8 cellular contexts compared by ENCODE assay signal in the genomic region with DNA sequence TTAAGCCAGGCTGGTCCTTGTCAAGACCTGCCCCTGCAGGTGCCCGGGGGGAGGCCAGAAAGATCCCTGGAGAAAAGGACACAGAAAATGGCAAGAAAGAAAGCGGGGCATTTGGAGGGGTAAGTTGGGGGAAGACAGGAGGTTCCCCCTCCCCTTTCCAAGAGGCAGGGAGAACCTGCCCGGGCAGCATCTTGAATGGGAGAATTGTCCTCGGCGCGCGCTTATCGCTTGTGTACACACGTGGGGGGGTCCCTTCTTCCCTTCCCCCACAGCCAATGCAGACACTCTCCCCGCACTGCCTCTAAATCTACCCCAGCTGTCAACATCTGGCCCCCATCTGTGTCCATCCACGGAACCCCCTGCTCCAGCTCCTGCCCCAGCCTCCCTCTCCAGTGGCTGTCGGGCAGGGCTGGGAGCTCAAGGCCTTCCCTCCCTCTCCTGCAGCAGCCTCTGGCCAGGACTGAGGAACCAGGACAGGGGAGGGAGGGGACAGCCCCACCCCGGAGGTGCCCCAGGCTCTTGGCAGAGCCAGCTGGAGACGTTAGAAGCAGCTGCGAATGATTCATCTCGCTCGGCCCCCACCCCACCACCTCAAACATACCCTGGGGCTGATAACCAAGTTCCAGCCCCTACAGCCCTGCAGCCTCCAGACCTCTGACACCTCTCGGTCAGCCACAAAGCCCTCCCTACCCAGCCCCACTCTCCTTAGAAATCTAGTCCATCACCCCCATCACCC. TPM values are rescaled to one million over a fixed set of nuclear protein-coding genes. Genes with fewer than 3 reads are reported as not detected.
DNase-seq lines count a peak whose midpoint lies in the region; ATAC-seq and TF ChIP-seq lines count a peak whose summit lies in the region.

No MANE protein-coding gene starts in this region.

- no peak overlapping the region for H3K4me3 Mint-ChIP-seq in activated T-helper 1 cell treated with anti-CD3 and anti-CD28 coated beads, Interleukin-12 subunit alpha, Interleukin-12 subunit beta, Interleukin-2, Interleukin-4 antibody, amounts not matched to agents 30 ng/mL and 10 ng/mL and 1 ng/mL, durations not matched to agents 14 hours and 24 hours and 36 hours

- BruUV-seq in Panc1 (replicated peaks; lab: Mats Ljungman, UMichigan), result no TSS peak

- POLR2A ChIA-PET in Panc1 (lab: Charles Lee), result no interaction called here

- H3K27me3 ChIP-seq in Panc1 (ENCODE audit: control insufficient read depth, insufficient read depth, low read length), result no peaks in the 10 kb centered on the region
- H3K27me3 ChIP-seq in fibroblast of lung (ENCODE audit: control insufficient read depth, insufficient read depth, low read length), result no peaks in the 10 kb centered on the region
- H3K27me3 ChIP-seq in skeletal muscle satellite cell (ENCODE audit: control insufficient read depth, insufficient read depth, low read length), result no peaks in the 10 kb centered on the region

- peaks cover 10% of the 10 kb centered on the region for H3K4me1 Mint-ChIP-seq in activated T-helper 1 cell treated with anti-CD3 and anti-CD28 coated beads, Interleukin-12 subunit alpha, Interleukin-12 subunit beta, Interleukin-2, Interleukin-4 antibody, amounts not matched to agents 30 ng/mL and 10 ng/mL and 1 ng/mL, durations not matched to agents 14 hours and 24 hours and 36 hours (ENCODE audit: low read depth)

- H3K9ac ChIP-seq in fibroblast of lung (ENCODE audit: insufficient read depth, low read length) (no peak overlapping the region), skeletal muscle satellite cell (ENCODE audit: low read depth, low read length) (peak overlapping the region; percentile 36)

- peaks cover 59% of the 10 kb centered on the region for H3K4me1 ChIP-seq in Panc1 (ENCODE audit: control insufficient read depth, insufficient read depth, low read length)
- H3K4me1 ChIP-seq in fibroblast of lung (ENCODE audit: control insufficient read depth, extremely low read depth, insufficient read depth, low read length), result peaks cover 20% of the 10 kb centered on the region
- H3K4me1 ChIP-seq in skeletal muscle satellite cell (ENCODE audit: control insufficient read depth, insufficient read depth, low read length), result peaks cover 23% of the 10 kb centered on the region

- no peak overlapping the region for H2AFZ ChIP-seq in fibroblast of lung (ENCODE audit: low read length)

- H3K36me3 ChIP-seq in Panc1 (ENCODE audit: control insufficient read depth, insufficient read depth, low read length), result no peaks in the 10 kb centered on the region
- H3K36me3 ChIP-seq in fibroblast of lung (ENCODE audit: control insufficient read depth, insufficient read depth, low read length), result peaks cover 14% of the 10 kb centered on the region
- peaks cover 21% of the 10 kb centered on the region for H3K36me3 ChIP-seq in skeletal muscle satellite cell (ENCODE audit: insufficient read depth, low read length)

- no peaks in the 10 kb centered on the region for H4K20me1 ChIP-seq in fibroblast of lung (ENCODE audit: control insufficient read depth, extremely low read depth, insufficient read depth, low read length)

- no peak overlapping the region for H3K27ac Mint-ChIP-seq in activated T-helper 1 cell treated with anti-CD3 and anti-CD28 coated beads, Interleukin-12 subunit alpha, Interleukin-12 subunit beta, Interleukin-2, Interleukin-4 antibody, amounts not matched to agents 30 ng/mL and 10 ng/mL and 1 ng/mL, durations not matched to agents 14 hours and 24 hours and 36 hours

- H3K36me3 Mint-ChIP-seq in activated T-helper 1 cell treated with anti-CD3 and anti-CD28 coated beads, Interleukin-12 subunit alpha, Interleukin-12 subunit beta, Interleukin-2, Interleukin-4 antibody, amounts not matched to agents 30 ng/mL and 10 ng/mL and 1 ng/mL, durations not matched to agents 14 hours and 24 hours and 36 hours (ENCODE audit: low read depth), result no peaks in the 10 kb centered on the region

- intact Hi-C loops in Panc1 (cut with micrococcal nuclease; ENCODE audit: unreplicated experiment), result loop anchor here (5.0 kb wide), 1 partner anchor 50 kb away; a partner anchor contains a TSS
- intact Hi-C loops in activated T-helper 1 cell treated with anti-CD3 and anti-CD28 coated beads, Interleukin-12 subunit alpha, Interleukin-12 subunit beta, Interleukin-2, Interleukin-4 antibody, amounts not matched to agents 30 ng/mL and 10 ng/mL and 1 ng/mL, durations not matched to agents 14 hours and 24 hours and 36 hours (cut with micrococcal nuclease), result loop anchor here (2.0 kb wide), 1 partner anchor 257 kb away; no protein-coding TSS in a partner anchor

- no peaks in the 10 kb centered on the region for H3K79me2 ChIP-seq in fibroblast of lung (ENCODE audit: control insufficient read depth, insufficient read depth, low read length)

- CTCF ChIA-PET in Panc1 (lab: Charles Lee), result interaction anchor here (0.6 to 3.0 kb wide), 3 partner anchors 50 to 238 kb away, joined by 3 to 20 read pairs (median 4); a partner anchor contains a TSS

- peak; percentile 85 for ATAC-seq in Panc1
- no peak for ATAC-seq in HG02970 (IDR thresholded peaks at IDR 0.05; ENCODE audit: low FRiP score, unreplicated experiment)
- ATAC-seq in GM19324 (IDR thresholded peaks at IDR 0.05; ENCODE audit: low FRiP score, unreplicated experiment), result no peak

- TF ChIP-seq CTCF in GM13976 (IDR thresholded peaks at IDR 0.05; ENCODE audit: borderline replicate concordance, control extremely low read depth, extremely low read depth, insufficient read depth, missing control alignments), result no peak
- TF ChIP-seq CTCF in Panc1 (IDR thresholded peaks at IDR 0.05), result no peak
- TF ChIP-seq CTCF in fibroblast of lung (conservative IDR thresholded peaks at IDR 0.05 in 1 of 2, IDR thresholded peaks at IDR 0.05 in 1 of 2; ENCODE audit: low read depth in 1 of 2, low read length in 2 of 2), result no peak

- in situ Hi-C loops in GM13976 (cut with MboI; ENCODE audit: low sequenced_read_pairs, unreplicated experiment), result no loop called here
- in situ Hi-C loops in Panc1 (cut with HindIII; ENCODE audit: low pct_unique_long_range_greater_than_20kb, low sequenced_read_pairs), result no loop called here

- H3K27ac ChIP-seq in Panc1 (ENCODE audit: low read length) (peak overlapping the region; percentile 99), fibroblast of lung (ENCODE audit: insufficient read depth, low read length) (peak overlapping the region; percentile 1)

- peaks cover 10% of the 10 kb centered on the region for H3K27me3 Mint-ChIP-seq in activated T-helper 1 cell treated with anti-CD3 and anti-CD28 coated beads, Interleukin-12 subunit alpha, Interleukin-12 subunit beta, Interleukin-2, Interleukin-4 antibody, amounts not matched to agents 30 ng/mL and 10 ng/mL and 1 ng/mL, durations not matched to agents 14 hours and 24 hours and 36 hours (ENCODE audit: insufficient read depth)

- H3K4me3 ChIP-seq in Panc1 (ENCODE audit: low read depth in 2 of 2, low read length in 2 of 2) (0 out of 4 replicates have a peak overlapping the region, but pooled peaks of 1 of the 2 experiments have one; percentile 7), fibroblast of lung (replicated peaks in 1 of 4; ENCODE audit: control extremely low read depth in 1 of 4, insufficient read depth in 1 of 4, low read depth in 3 of 4, low read length in 4 of 4) (peak overlapping the region in 1 of 4 experiments; percentile 4), skeletal muscle satellite cell (ENCODE audit: low read length) (no peak overlapping the region)

- H3K9me3 Mint-ChIP-seq in activated T-helper 1 cell treated with anti-CD3 and anti-CD28 coated beads, Interleukin-12 subunit alpha, Interleukin-12 subunit beta, Interleukin-2, Interleukin-4 antibody, amounts not matched to agents 30 ng/mL and 10 ng/mL and 1 ng/mL, durations not matched to agents 14 hours and 24 hours and 36 hours, result no peaks in the 10 kb centered on the region

- peak; percentile 35 for DNase-seq in GM13976 (ENCODE audit: low spot score)
- peak; percentile 78 for DNase-seq in Panc1 (ENCODE audit: low read depth, low spot score)
- DNase-seq in fibroblast of lung (ENCODE audit: low read depth in 2 of 2), result peak; percentile 89 to 91
- no peak for DNase-seq in stimulated activated naive CD4-positive, alpha-beta T cell (lab: John Stamatoyannopoulos, UW)
- DNase-seq in activated T-helper 1 cell treated with anti-CD3 and anti-CD28 coated beads, Interleukin-12 subunit alpha, Interleukin-12 subunit beta, Interleukin-2, Interleukin-4 antibody, amounts not matched to agents 30 ng/mL and 10 ng/mL and 1 ng/mL, durations not matched to agents 14 hours and 24 hours and 36 hours (ENCODE audit: low spot score), result no peak

- H3K4me2 ChIP-seq in fibroblast of lung (ENCODE audit: extremely low read depth, insufficient read depth, low read length) (no peak overlapping the region), skeletal muscle satellite cell (ENCODE audit: low read length) (peak overlapping the region; percentile 58)

- H3K9me3 ChIP-seq in Panc1 (ENCODE audit: control insufficient read depth, insufficient read depth, low read depth, low read length) (no peaks in the 10 kb centered on the region), fibroblast of lung (ENCODE audit: control insufficient read depth, insufficient read depth, low read depth, low read length) (no peaks in the 10 kb centered on the region), skeletal muscle satellite cell (replicated peaks; ENCODE audit: low read length) (no peaks in the 10 kb centered on the region)

RNA-seq across cellular contexts. Expression of a gene that starts 25.3 kb away (rescaled TPM):
- total RNA-seq in Panc1 (2021; ENCODE audit: unreplicated experiment), result 192 TPM
- 219 TPM for polyA plus RNA-seq in Panc1 (2012; ENCODE audit: insufficient read length)
- total RNA-seq in fibroblast of lung, result 75.8 and 98.8 TPM in 2 replicates
- 28.5 and 36.0 TPM in 2 replicates for polyA plus RNA-seq in fibroblast of lung
- polyA plus RNA-seq in fibroblast of lung (2012), result 31.5 and 38.5 TPM in 2 replicates
- polyA minus RNA-seq in fibroblast of lung (ENCODE audit: low replicate concordance), result 73.9 and 106 TPM in 2 replicates
- 13.1 and 14.4 TPM in 2 replicates for total RNA-seq in skeletal muscle satellite cell (2012; rRNA removed)
- 2.4 and 2.8 TPM in 2 replicates for total RNA-seq in activated T-helper 1 cell treated with anti-CD3 and anti-CD28 coated beads, Interleukin-12 subunit alpha, Interleukin-12 subunit beta, Interleukin-2, Interleukin-4 antibody, amounts not matched to agents 30 ng/mL and 10 ng/mL and 1 ng/mL, durations not matched to agents 14 hours and 24 hours and 36 hours

RNA-seq across cellular contexts. Expression of a gene that starts 50.5 kb away (rescaled TPM):
- total RNA-seq in Panc1 (2021; ENCODE audit: unreplicated experiment) (31.1 TPM), fibroblast of lung (13.4 and 18.5 TPM in 2 replicates)
- 37.1 TPM for polyA plus RNA-seq in Panc1 (2012; ENCODE audit: insufficient read length)
- polyA plus RNA-seq in fibroblast of lung, result 6.6 and 7.1 TPM in 2 replicates
- polyA plus RNA-seq in fibroblast of lung (2012), result 13.4 and 19.0 TPM in 2 replicates
- 31.2 and 54.8 TPM in 2 replicates for polyA minus RNA-seq in fibroblast of lung (ENCODE audit: low replicate concordance)
- 12.9 and 18.6 TPM in 2 replicates for total RNA-seq in skeletal muscle satellite cell (2012; rRNA removed)
- 46.0 and 47.9 TPM in 2 replicates for total RNA-seq in activated T-helper 1 cell treated with anti-CD3 and anti-CD28 coated beads, Interleukin-12 subunit alpha, Interleukin-12 subunit beta, Interleukin-2, Interleukin-4 antibody, amounts not matched to agents 30 ng/mL and 10 ng/mL and 1 ng/mL, durations not matched to agents 14 hours and 24 hours and 36 hours

Comparison
In these comparisons a context has a peak if more than half of its experiments do, and no peak if none do; other contexts are left out.
1. DNase-seq: peak in GM13976 (single experiment), Panc1 (single experiment) and fibroblast of lung (2 of 2); none in stimulated activated naive CD4-positive, alpha-beta T cell (0 of 6) and activated T-helper 1 cell treated with anti-CD3 and anti-CD28 coated beads, Interleukin-12 subunit alpha, Interleukin-12 subunit beta, Interleukin-2, Interleukin-4 antibody, amounts not matched to agents 30 ng/mL and 10 ng/mL and 1 ng/mL, durations not matched to agents 14 hours and 24 hours and 36 hours (single experiment).
2. RNA of a gene that starts 25.3 kb away (total RNA-seq): 192 TPM in Panc1 (single experiment) and 75.8 to 98.8 TPM in fibroblast of lung; 2.4 to 2.8 TPM in activated T-helper 1 cell treated with anti-CD3 and anti-CD28 coated beads, Interleukin-12 subunit alpha, Interleukin-12 subunit beta, Interleukin-2, Interleukin-4 antibody, amounts not matched to agents 30 ng/mL and 10 ng/mL and 1 ng/mL, durations not matched to agents 14 hours and 24 hours and 36 hours; every median in the first group is over 10 times any median in the second.